ENCODE assay signal across 30 cellular contexts in the genomic region with DNA sequence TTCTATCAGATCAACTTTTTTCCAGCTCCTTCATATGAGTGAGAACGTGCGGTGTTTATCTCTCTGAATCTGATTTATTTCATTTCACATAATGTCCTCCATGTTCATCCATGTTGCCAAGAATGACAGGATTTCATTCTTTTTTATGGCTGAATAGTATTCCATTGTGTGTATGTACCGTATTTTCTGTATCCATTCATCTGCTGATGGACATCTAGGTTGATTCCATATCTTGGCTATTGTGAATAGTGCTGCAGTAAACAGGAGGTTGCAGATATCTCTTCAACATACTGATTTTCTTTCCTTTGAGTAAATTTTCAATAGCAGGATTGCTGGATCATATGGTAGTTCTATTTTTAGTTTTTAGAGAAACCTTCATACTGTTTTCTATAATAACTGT.
DNase-seq lines count a peak whose midpoint lies in the region; ATAC-seq and TF ChIP-seq lines count a peak whose summit lies in the region.
"Had no signal": no experiment of that assay in that cellular context is flagged by ENCODE, and none has a peak within 500 bp of the region (broad histone marks: within the 10 kb centered on the region; RNA-seq: fewer than 3 reads in every experiment).

No MANE protein-coding gene starts in this region.

- H3K27ac ChIP-seq in IMR-90 (ENCODE audit: insufficient read depth, low read length) (no peak overlapping the region), foreskin keratinocyte (no peak overlapping the region)
- H3K27ac ChIP-seq: 22Rv1; A549; BLaER1; BLaER1 treated with 17β-estradiol and CSF1 and Interleukin-3, amounts not matched to agents 10 nM and 100 nM; C4-2B had no signal

- no peaks in the 10 kb centered on the region for H3K27me3 ChIP-seq in IMR-90 (ENCODE audit: control insufficient read depth, insufficient read depth, low read length)
- no peaks in the 10 kb centered on the region for H3K27me3 ChIP-seq in foreskin keratinocyte
- H3K27me3 ChIP-seq: BE2C; BLaER1; BLaER1 treated with 17β-estradiol and CSF1 and Interleukin-3, amounts not matched to agents 10 nM and 100 nM had no signal

- H3K4me1 ChIP-seq in IMR-90 (ENCODE audit: control insufficient read depth, insufficient read depth, low read length), result no peaks in the 10 kb centered on the region
- H3K4me1 ChIP-seq in foreskin keratinocyte, result no peaks in the 10 kb centered on the region
- H3K4me1 ChIP-seq: A549, BE2C, BLaER1, Caco-2 had no signal

- H4K8ac ChIP-seq in IMR-90 (ENCODE audit: low read depth in 2 of 2, low read length in 2 of 2), result no peak overlapping the region

- CTCF ChIA-PET in IMR-90 (lab: Yijun Ruan, JAX), result no interaction called here

- H4K5ac ChIP-seq in IMR-90 (ENCODE audit: low read depth, low read length), result no peak overlapping the region

- H3K9ac ChIP-seq in IMR-90 (ENCODE audit: low read depth, low read length), result no peak overlapping the region
- H3K9ac ChIP-seq: BLaER1; BLaER1 treated with 17β-estradiol and CSF1 and Interleukin-3, amounts not matched to agents 10 nM and 100 nM had no signal

- H2AK9ac ChIP-seq in IMR-90 (replicated peaks; ENCODE audit: low read depth, low read length, poor library complexity), result no peak overlapping the region

- in situ Hi-C loops in IMR-90 (cut with MboI; ENCODE audit: low sequenced_read_pairs), result no loop called here

- TF ChIP-seq CTCF in IMR-90 (conservative IDR thresholded peaks at IDR 0.05; ENCODE audit: low read depth, low read length) (no peak), foreskin keratinocyte (conservative IDR thresholded peaks at IDR 0.05) (no peak)

- H3K56ac ChIP-seq in IMR-90 (ENCODE audit: extremely low read depth, insufficient read depth, low read length), result no peak overlapping the region

- no peak for TF ChIP-seq POLR2A in IMR-90 (IDR thresholded peaks at IDR 0.05; ENCODE audit: low read depth, low read length)

- peak; percentile 73 for DNase-seq in GM04503 (ENCODE audit: low read depth)
- no peak for DNase-seq in IMR-90
- DNase-seq in foreskin keratinocyte, result peak; percentile 13 to 18
- no peak for DNase-seq in activated CD8-positive, alpha-beta memory T cell treated with anti-CD3 and anti-CD28 coated beads for 24 hours
- DNase-seq in ecto neural progenitor cell (ENCODE audit: low spot score), result no peak
- DNase-seq: 8988T; ACHN; AML-193; BE2C; C1 segment of cervical spinal cord; Caco-2; Calu3; CD4-positive, alpha-beta memory T cell; CD4-positive, alpha-beta T cell; CD4-positive, CD25-positive, alpha-beta regulatory T cell; CD8-positive, alpha-beta memory T cell; CD8-positive, alpha-beta T cell; COR-L47; DMS 273 treated with DMSO at 0.1 percent for 48 hours; DMS153; DMS53; DMS79; DND-41; EL had no signal

- H3K23ac ChIP-seq in IMR-90 (ENCODE audit: low read depth, low read length), result no peak overlapping the region

- no TSS peak for BruUV-seq in IMR-90 (replicated peaks; lab: Mats Ljungman, UMichigan)

- ATAC-seq in IMR-90 (ENCODE audit: low read depth) (peak; percentile 90; the same call in 1 of the 2 replicates), foreskin keratinocyte (no peak), HG03196 (IDR thresholded peaks at IDR 0.05; ENCODE audit: unreplicated experiment) (no peak)
- ATAC-seq: A549; CD8-positive, alpha-beta T cell had no signal

- no peak overlapping the region for H2BK120ac ChIP-seq in IMR-90 (ENCODE audit: low read depth, low read length)

- H3K4ac ChIP-seq in IMR-90 (ENCODE audit: low read depth, low read length), result no peak overlapping the region

- H3K18ac ChIP-seq in IMR-90 (ENCODE audit: low read depth, low read length), result no peak overlapping the region

- H3K14ac ChIP-seq in IMR-90 (replicated peaks; ENCODE audit: low read depth, low read length), result no peak overlapping the region

- peaks cover 44% of the 10 kb centered on the region for H3K9me3 ChIP-seq in IMR-90 (ENCODE audit: control insufficient read depth, insufficient read depth, low read length)
- H3K9me3 ChIP-seq: A549; BE2C; BLaER1; BLaER1 treated with 17β-estradiol and CSF1 and Interleukin-3, amounts not matched to agents 10 nM and 100 nM; Caco-2 had no signal

- intact Hi-C loops in IMR-90 (cut with micrococcal nuclease), result no loop called here

- no peak overlapping the region for H2AK5ac ChIP-seq in IMR-90 (ENCODE audit: low read depth, low read length)

- no peak overlapping the region for H2AFZ ChIP-seq in IMR-90 (replicated peaks; ENCODE audit: low read length, poor library complexity)

- POLR2A ChIA-PET in IMR-90 (lab: Charles Lee; ENCODE audit: unreplicated experiment), result no interaction called here

- no peak overlapping the region for H4K91ac ChIP-seq in IMR-90 (ENCODE audit: insufficient read depth, low read depth, low read length)

- no peak overlapping the region for H2BK15ac ChIP-seq in IMR-90 (ENCODE audit: low read depth, low read length)

- no peaks in the 10 kb centered on the region for H3K79me1 ChIP-seq in IMR-90 (ENCODE audit: low read depth in 1 of 2, low read length in 2 of 2)

- H3K9me1 ChIP-seq in IMR-90 (ENCODE audit: insufficient read depth, low read length), result no peaks in the 10 kb centered on the region

- H3K4me3 ChIP-seq in IMR-90 (ENCODE audit: insufficient read depth, low read depth, low read length), result no peak overlapping the region
- H3K4me3 ChIP-seq: A549; BLaER1; BLaER1 treated with 17β-estradiol and CSF1 and Interleukin-3, amounts not matched to agents 10 nM and 100 nM had no signal

- H4K20me1 ChIP-seq in IMR-90 (ENCODE audit: insufficient read depth, low read length), result no peaks in the 10 kb centered on the region
- H4K20me1 ChIP-seq: BLaER1; BLaER1 treated with 17β-estradiol and CSF1 and Interleukin-3, amounts not matched to agents 10 nM and 100 nM had no signal

- no peak for TF ChIP-seq RAD21 in IMR-90 (IDR thresholded peaks at IDR 0.05; ENCODE audit: low read length)

- no CpG with 5 or more reads among the region's 3 CpGs for WGBS in IMR-90 (ENCODE audit: extremely low coverage in 2 of 2, insufficient read length in 1 of 2), 2 experiments

- H3K4me2 ChIP-seq in IMR-90 (ENCODE audit: low read depth, low read length), result no peak overlapping the region
- H3K4me2 ChIP-seq: A549; BLaER1; BLaER1 treated with 17β-estradiol and CSF1 and Interleukin-3, amounts not matched to agents 10 nM and 100 nM had no signal

- no peaks in the 10 kb centered on the region for H3K36me3 ChIP-seq in IMR-90 (ENCODE audit: control insufficient read depth, insufficient read depth, low read length)
- H3K36me3 ChIP-seq: BE2C; BLaER1; BLaER1 treated with 17β-estradiol and CSF1 and Interleukin-3, amounts not matched to agents 10 nM and 100 nM had no signal

- no peak overlapping the region for H2BK20ac ChIP-seq in IMR-90 (ENCODE audit: low read depth, low read length)

- dilution Hi-C loops in IMR-90 (cut with HindIII; ENCODE audit: low sequenced_read_pairs, unreplicated experiment), result no loop called here

- no peak overlapping the region for H2BK5ac ChIP-seq in IMR-90 (ENCODE audit: low read depth, low read length, poor library complexity, severe bottlenecking)

TF ChIP-seq in IMR-90, 13 proteins besides CTCF, POLR2A, EP300 and RAD21:
- TF ChIP-seq NFE2L2 (IDR thresholded peaks at IDR 0.05; ENCODE audit: low read depth, low read length), result no peak
- TF ChIP-seq SMC3 (IDR thresholded peaks at IDR 0.05; ENCODE audit: low read depth, low read length), result no peak
- no peak for TF ChIP-seq MXI1 (IDR thresholded peaks at IDR 0.05; ENCODE audit: borderline replicate concordance, low read depth, low read length)

Comparison
In these comparisons a context has a peak if more than half of its experiments do, and no peak if none do; other contexts are left out.
1. DNase-seq: peak in GM04503 (single experiment) and foreskin keratinocyte (2 of 2); none in IMR-90 (single experiment), activated CD8-positive, alpha-beta memory T cell treated with anti-CD3 and anti-CD28 coated beads for 24 hours (single experiment) and ecto neural progenitor cell (single experiment).